22 cellular contexts compared by ENCODE assay signal in genomic region chr4:140654516-140654855, GRCh38.
DNase-seq lines count a peak whose midpoint lies in the region; ATAC-seq and TF ChIP-seq lines count a peak whose summit lies in the region.
"Had no signal": no experiment of that assay in that cellular context is flagged by ENCODE, and none has a peak within 500 bp of the region (broad histone marks: within the 10 kb centered on the region; RNA-seq: fewer than 3 reads in every experiment).

No MANE protein-coding gene starts in this region.

- no peak overlapping the region for H3K4me3 ChIP-seq in iPS-20b (ENCODE audit: low read length)
- H3K4me3 ChIP-seq: esophagus muscularis mucosa had no signal

- peaks cover 5% of the 10 kb centered on the region; the same call in 1 of the 2 replicates for H3K4me1 ChIP-seq in H9 (ENCODE audit: insufficient read depth, low read length)
- peaks cover 12% of the 10 kb centered on the region; the same call in 1 of the 2 replicates for H3K4me1 ChIP-seq in iPS-20b (ENCODE audit: insufficient read depth, low read length)
- H3K4me1 ChIP-seq: right lobe of liver, uterus had no signal

- H4K5ac ChIP-seq in H9 (ENCODE audit: insufficient read length, low read depth, low read length): no peak overlapping the region

- H3K9me3 Mint-ChIP-seq in H9 (no peaks in the 10 kb centered on the region), progenitor cell of endocrine pancreas (ENCODE audit: low read depth) (no peaks in the 10 kb centered on the region)
- H3K9me3 Mint-ChIP-seq: activated naive CD4-positive, alpha-beta T cell treated with anti-CD3 and anti-CD28 coated beads, Interleukin-2, amount 10 ng/mL, durations not matched to agents 7 days and 5 days; activated T-cell treated with anti-CD3 and anti-CD28 coated beads, Interleukin-2, amount 50 U/mL, for 4 hours; effector memory CD8-positive, alpha-beta T cell had no signal

- H3K36me3 ChIP-seq in iPS-20b (ENCODE audit: insufficient read depth, low read depth, low read length): no peaks in the 10 kb centered on the region
- H3K36me3 ChIP-seq: uterus had no signal

- no peaks in the 10 kb centered on the region for H3K27me3 ChIP-seq in H9 (ENCODE audit: insufficient read depth, low read length)
- H3K27me3 ChIP-seq in iPS-20b (ENCODE audit: insufficient read depth, low read length): no peaks in the 10 kb centered on the region
- H3K27me3 ChIP-seq: esophagus muscularis mucosa, right lobe of liver, uterus had no signal

- H2BK120ac ChIP-seq in H9 (ENCODE audit: low read depth, low read length, poor library complexity, severe bottlenecking): peak overlapping the region; percentile 67

- no peaks in the 10 kb centered on the region for H3K27me3 Mint-ChIP-seq in H9 (ENCODE audit: low read depth)
- no peaks in the 10 kb centered on the region for H3K27me3 Mint-ChIP-seq in progenitor cell of endocrine pancreas

- H3T11ph ChIP-seq in H9 (ENCODE audit: low read length): peak overlapping the region; percentile 47

- no peak overlapping the region for H3K18ac ChIP-seq in H9 (ENCODE audit: insufficient read length, low read depth, low read length)

- no peaks in the 10 kb centered on the region for H3K36me3 Mint-ChIP-seq in H9 (ENCODE audit: insufficient read depth in 1 of 3, low read depth in 3 of 3)
- H3K36me3 Mint-ChIP-seq in progenitor cell of endocrine pancreas (ENCODE audit: insufficient read depth): peaks cover 43% of the 10 kb centered on the region
- H3K36me3 Mint-ChIP-seq: activated naive CD4-positive, alpha-beta T cell treated with anti-CD3 and anti-CD28 coated beads, Interleukin-2, amount 10 ng/mL, durations not matched to agents 7 days and 5 days; naive thymus-derived CD4-positive, alpha-beta T cell had no signal

- no peak overlapping the region for H2BK20ac ChIP-seq in H9 (ENCODE audit: low read depth, low read length, poor library complexity, severe bottlenecking)

- H3K23ac ChIP-seq in H9 (ENCODE audit: insufficient read length, low read depth, low read length): no peak overlapping the region

- no peak for ATAC-seq in GM21423 (IDR thresholded peaks at IDR 0.05; ENCODE audit: unreplicated experiment)
- no peak for ATAC-seq in HG02798 (IDR thresholded peaks at IDR 0.05; ENCODE audit: poor library complexity, unreplicated experiment)
- ATAC-seq: activated T-cell treated with anti-CD3 and anti-CD28 coated beads, Interleukin-2, amount 50 U/mL, for 4 hours; effector memory CD8-positive, alpha-beta T cell; naive thymus-derived CD4-positive, alpha-beta T cell had no signal

- H3K4me2 ChIP-seq in H9 (ENCODE audit: insufficient read depth, insufficient read length, low read length): no peak overlapping the region

- no peak overlapping the region for H4K8ac ChIP-seq in H9 (replicated peaks; ENCODE audit: insufficient read length, low read depth, low read length)

- WGBS in H9 (ENCODE audit: extremely low coverage, insufficient read length, low lambda C conversion rate): no CpG with 5 or more reads among the region's 1 CpG

- no peak overlapping the region for H2BK12ac ChIP-seq in H9 (ENCODE audit: insufficient read length, low read depth, low read length)

- H3K9me3 ChIP-seq in H9 (ENCODE audit: control insufficient read depth, low read depth, low read length): no peaks in the 10 kb centered on the region
- H3K9me3 ChIP-seq in iPS-20b (ENCODE audit: insufficient read depth, low read depth, low read length): no peaks in the 10 kb centered on the region
- H3K9me3 ChIP-seq: esophagus muscularis mucosa, right lobe of liver, uterus had no signal

- no peak overlapping the region for H2BK15ac ChIP-seq in H9 (ENCODE audit: low read depth, low read length)

- no peak overlapping the region for H3K4ac ChIP-seq in H9 (ENCODE audit: low read depth, low read length)

- DNase-seq in H9 (no peak), amniotic epithelial cell (ENCODE audit: low read depth) (peak; percentile 40), progenitor cell of endocrine pancreas (ENCODE audit: low spot score, unreplicated experiment) (no peak), NCI-H2227 treated with DMSO at 0.1 percent for 48 hours (lab: John Stamatoyannopoulos, UW) (no peak), T-helper 1 cell (no peak)
- DNase-seq: activated CD4-positive, alpha-beta T cell treated with anti-CD3 and anti-CD28 coated beads for 1 hour; activated naive CD4-positive, alpha-beta T cell treated with anti-CD3 and anti-CD28 coated beads, Interleukin-2, amount 10 ng/mL, durations not matched to agents 7 days and 5 days; activated T-cell treated with anti-CD3 and anti-CD28 coated beads, Interleukin-2, amount 50 U/mL, for 4 hours; aorta; effector memory CD8-positive, alpha-beta T cell; Kasumi-1; naive thymus-derived CD4-positive, alpha-beta T cell; NCI-H187 treated with DMSO at 0.1 percent for 48 hours; NCI-H774; right lobe of liver; stimulated activated CD4-positive, alpha-beta T cell treated with anti-CD3 and anti-CD28 coated beads, Interleukin-15, amount 100 ng/mL, for 24 hours; uterus had no signal

- H3K79me1 ChIP-seq in H9 (ENCODE audit: insufficient read depth, low read depth, low read length, poor library complexity, severe bottlenecking): no peaks in the 10 kb centered on the region

- H4K20me1 ChIP-seq in H9 (ENCODE audit: control insufficient read depth, insufficient read depth, insufficient read length): no peaks in the 10 kb centered on the region

- H3K4me3 Mint-ChIP-seq in H9 (no peak overlapping the region), progenitor cell of endocrine pancreas (ENCODE audit: low read depth) (no peak overlapping the region)
- H3K4me3 Mint-ChIP-seq: activated naive CD4-positive, alpha-beta T cell treated with anti-CD3 and anti-CD28 coated beads, Interleukin-2, amount 10 ng/mL, durations not matched to agents 7 days and 5 days; activated T-cell treated with anti-CD3 and anti-CD28 coated beads, Interleukin-2, amount 50 U/mL, for 4 hours; effector memory CD8-positive, alpha-beta T cell; naive thymus-derived CD4-positive, alpha-beta T cell had no signal

- no peaks in the 10 kb centered on the region for H3K79me2 ChIP-seq in H9 (ENCODE audit: insufficient read depth, low read length)
- H3K79me2 ChIP-seq: parathyroid adenoma had no signal

- H3K9ac ChIP-seq in H9 (ENCODE audit: extremely low read depth, insufficient read length, low read length): no peak overlapping the region
- H3K9ac ChIP-seq in iPS-20b (ENCODE audit: low read depth, low read length): peak overlapping the region; percentile 35; the same call in 1 of the 2 replicates
- H3K9ac ChIP-seq: parathyroid adenoma had no signal

- H3K56ac ChIP-seq in H9 (ENCODE audit: insufficient read length, low read depth, low read length): no peak overlapping the region

- no peak overlapping the region for H2AFZ ChIP-seq in H9 (ENCODE audit: low read length)

- no peak overlapping the region for H4K91ac ChIP-seq in H9 (ENCODE audit: insufficient read length, low read depth, low read length)

- H3K27ac Mint-ChIP-seq in H9 (peak overlapping the region in 2 of 3 experiments; percentile 91 to 97; a peak in 3 of 7 replicates), progenitor cell of endocrine pancreas (peak overlapping the region; percentile 94)
- H3K27ac Mint-ChIP-seq: activated naive CD4-positive, alpha-beta T cell treated with anti-CD3 and anti-CD28 coated beads, Interleukin-2, amount 10 ng/mL, durations not matched to agents 7 days and 5 days; effector memory CD8-positive, alpha-beta T cell; naive thymus-derived CD4-positive, alpha-beta T cell had no signal

- H3K4me1 Mint-ChIP-seq in H9 (peaks cover 15 to 21% of the 10 kb centered on the region in 2 experiments), progenitor cell of endocrine pancreas (ENCODE audit: low read depth) (peaks cover 15% of the 10 kb centered on the region)
- H3K4me1 Mint-ChIP-seq: activated naive CD4-positive, alpha-beta T cell treated with anti-CD3 and anti-CD28 coated beads, Interleukin-2, amount 10 ng/mL, durations not matched to agents 7 days and 5 days; naive thymus-derived CD4-positive, alpha-beta T cell had no signal

- TF ChIP-seq CTCF in H9 (conservative IDR thresholded peaks at IDR 0.05): no peak
- TF ChIP-seq CTCF in progenitor cell of endocrine pancreas (IDR thresholded peaks at IDR 0.05; ENCODE audit: unreplicated experiment): no peak

- no peak overlapping the region for H3K14ac ChIP-seq in H9 (ENCODE audit: insufficient read depth, low read length)

- no peak overlapping the region for H2AK5ac ChIP-seq in H9 (ENCODE audit: insufficient read length, low read length)

- no peaks in the 10 kb centered on the region for H3K23me2 ChIP-seq in H9 (ENCODE audit: insufficient read length, low read depth, low read length, poor library complexity, severe bottlenecking)

- H3K27ac ChIP-seq in H9 (ENCODE audit: insufficient read length, low read depth, low read length) (no peak overlapping the region), iPS-20b (ENCODE audit: low read length) (no peak overlapping the region)
- H3K27ac ChIP-seq: esophagus muscularis mucosa had no signal

- no peak overlapping the region for H2BK5ac ChIP-seq in H9 (ENCODE audit: insufficient read length, low read length)
